In genomic region chr3:44055951-44056350, GRCh38 we compare ENCODE assay signal across 31 cellular contexts.
DNase-seq lines count a peak whose midpoint lies in the region; ATAC-seq, FAIRE-seq and TF ChIP-seq lines count a peak whose summit lies in the region.
"Had no signal": no experiment of that assay in that cellular context is flagged by ENCODE, and none has a peak within 500 bp of the region (broad histone marks: within the 10 kb centered on the region; RNA-seq: fewer than 3 reads in every experiment).

No MANE protein-coding gene starts in this region.

- H2BK15ac ChIP-seq in mesenchymal stem cell (ENCODE audit: low read depth, poor library complexity, severe bottlenecking) = no peak overlapping the region

- no peak for FAIRE-seq in pancreas (lab: Jason Lieb, UNC)
- FAIRE-seq: G401.6, HTR-8/SVneo, TTC549, urothelium cell line had no signal

- TF ChIP-seq CTCF in pancreas (IDR thresholded peaks at IDR 0.05) = no peak

- H3K4me3 ChIP-seq in mesenchymal stem cell (ENCODE audit: insufficient read depth in 1 of 2, low read depth in 1 of 2, low read length in 2 of 2) (no peak overlapping the region), pancreas (no peak overlapping the region)
- H3K4me3 ChIP-seq in effector memory CD4-positive, alpha-beta T cell (ENCODE audit: insufficient read depth, low read depth, low read length, poor library complexity, severe bottlenecking) = no peak overlapping the region
- H3K4me3 ChIP-seq: BLaER1, lung, mucosa of descending colon, testis had no signal

- H2AK5ac ChIP-seq in mesenchymal stem cell (ENCODE audit: low read length, severe bottlenecking) = no peak overlapping the region

- peak; percentile 18 for DNase-seq in AG08395 (ENCODE audit: low spot score)
- DNase-seq in H4 (ENCODE audit: low spot score) = peak; percentile 47
- no peak for DNase-seq in caudate nucleus (lab: John Stamatoyannopoulos, UW)
- peak; percentile 11 for DNase-seq in mesenchymal stem cell
- DNase-seq in pancreas = no peak
- no peak for DNase-seq in posterior vena cava (ENCODE audit: low spot score)
- DNase-seq in NCI-H1092 (lab: John Stamatoyannopoulos, UW) = no peak
- no peak for DNase-seq in effector memory CD4-positive, alpha-beta T cell
- DNase-seq: 8988T; activated CD4-positive, alpha-beta T cell treated with anti-CD3 and anti-CD28 coated beads, Interleukin-2, amount 50 U/mL, for 4 hours; activated naive CD4-positive, alpha-beta T cell treated with anti-CD3 and anti-CD28 coated beads for 36 hours; amygdala; central memory CD4-positive, alpha-beta T cell; DMS153; KG1; MM.1S; mucosa of descending colon; NCI-H1436; NCI-H2081 treated with DMSO at 0.1 percent for 48 hours; NCI-H345; NCI-H774; RPMI8226; stimulated activated naive CD4-positive, alpha-beta T cell treated with Interleukin-2 at 50 U/mL for 16 hours; testis had no signal

- H3K27ac ChIP-seq in caudate nucleus (ENCODE audit: low read depth, low read length) (peak overlapping the region; percentile 88), mesenchymal stem cell (ENCODE audit: low read length, poor library complexity, severe bottlenecking) (peak overlapping the region; percentile 43), pancreas (no peak overlapping the region)
- no peak overlapping the region for H3K27ac ChIP-seq in effector memory CD4-positive, alpha-beta T cell (ENCODE audit: insufficient read depth, low read length, poor library complexity, severe bottlenecking)
- H3K27ac ChIP-seq: BLaER1, testis had no signal

- no peak overlapping the region for H3K4me2 ChIP-seq in mesenchymal stem cell (ENCODE audit: low read length, poor library complexity, severe bottlenecking)
- H3K4me2 ChIP-seq: BLaER1 had no signal

- no peak overlapping the region for H4K91ac ChIP-seq in mesenchymal stem cell (ENCODE audit: low read length)

- ATAC-seq in pancreas = no peak
- ATAC-seq: mucosa of descending colon, sciatic nerve had no signal

- no peak overlapping the region for H3K9ac ChIP-seq in mesenchymal stem cell (ENCODE audit: low read length)
- H3K9ac ChIP-seq: BLaER1 had no signal

- peaks cover 2% of the 10 kb centered on the region for H3K79me1 ChIP-seq in mesenchymal stem cell (replicated peaks; ENCODE audit: low read length, poor library complexity, severe bottlenecking)

- no peak overlapping the region for H3K23ac ChIP-seq in mesenchymal stem cell (ENCODE audit: low read length in 2 of 2)

- no peaks in the 10 kb centered on the region for H3K9me3 ChIP-seq in mesenchymal stem cell (ENCODE audit: control insufficient read depth, low read length)
- no peaks in the 10 kb centered on the region for H3K9me3 ChIP-seq in pancreas
- H3K9me3 ChIP-seq in effector memory CD4-positive, alpha-beta T cell (ENCODE audit: control insufficient read depth, low read length) = no peaks in the 10 kb centered on the region
- H3K9me3 ChIP-seq: BLaER1, mucosa of descending colon, testis had no signal

- H3K4me1 ChIP-seq in mesenchymal stem cell (ENCODE audit: control insufficient read depth, insufficient read depth, low read depth, low read length) (peaks cover 20% of the 10 kb centered on the region), pancreas (no peaks in the 10 kb centered on the region)
- H3K4me1 ChIP-seq in effector memory CD4-positive, alpha-beta T cell (ENCODE audit: control insufficient read depth, insufficient read depth, low read length, poor library complexity, severe bottlenecking) = no peaks in the 10 kb centered on the region
- H3K4me1 ChIP-seq: BLaER1, testis had no signal

- H2BK12ac ChIP-seq in mesenchymal stem cell (ENCODE audit: low read length in 2 of 2) = no peak overlapping the region

- H2BK5ac ChIP-seq in mesenchymal stem cell (ENCODE audit: low read depth, low read length, poor library complexity, severe bottlenecking) = no peak overlapping the region

- no peak overlapping the region for H3K4ac ChIP-seq in mesenchymal stem cell (ENCODE audit: low read depth in 1 of 2, low read length in 2 of 2)

- no peak overlapping the region for H2AFZ ChIP-seq in mesenchymal stem cell (ENCODE audit: low read depth, low read length)

- H3K27me3 ChIP-seq in mesenchymal stem cell (ENCODE audit: control insufficient read depth in 1 of 2, insufficient read depth in 1 of 2, low read length in 2 of 2) (no peaks in the 10 kb centered on the region), pancreas (no peaks in the 10 kb centered on the region)
- H3K27me3 ChIP-seq in effector memory CD4-positive, alpha-beta T cell (replicated peaks; ENCODE audit: control insufficient read depth, insufficient read depth, low read length, poor library complexity, severe bottlenecking) = peaks cover 4% of the 10 kb centered on the region
- H3K27me3 ChIP-seq: BLaER1, testis had no signal

- 48% methylated on average over 3 of the region's 3 CpGs for WGBS in mesenchymal stem cell
- WGBS in pancreas, 2 donors = 80% methylated on average over 3 of the region's 3 CpGs

- intact Hi-C loops in pancreas (cut with DNase I) (no loop called here), posterior vena cava (cut with DNase I) (no loop called here)

- no peak overlapping the region for H3K14ac ChIP-seq in mesenchymal stem cell (ENCODE audit: low read length in 2 of 2)

- H2BK120ac ChIP-seq in mesenchymal stem cell (ENCODE audit: low read depth, low read length) = no peak overlapping the region

- peaks cover 13 to 23% of the 10 kb centered on the region in 2 experiments for H3K36me3 ChIP-seq in mesenchymal stem cell (ENCODE audit: control insufficient read depth in 1 of 2, insufficient read depth in 2 of 2, low read depth in 1 of 2, low read length in 2 of 2)
- H3K36me3 ChIP-seq in pancreas = no peaks in the 10 kb centered on the region
- no peaks in the 10 kb centered on the region for H3K36me3 ChIP-seq in effector memory CD4-positive, alpha-beta T cell (ENCODE audit: control insufficient read depth, insufficient read depth, low read length)
- H3K36me3 ChIP-seq: BLaER1 had no signal

- H3K18ac ChIP-seq in mesenchymal stem cell (ENCODE audit: low read depth in 1 of 2, low read length in 2 of 2) = no peak overlapping the region

- no peak overlapping the region for H4K8ac ChIP-seq in mesenchymal stem cell (ENCODE audit: low read length)

Comparison
In these comparisons a context has a peak if more than half of its experiments do, and no peak if none do; other contexts are left out.
1. DNase-seq: peak in AG08395 (single experiment), H4 (single experiment) and mesenchymal stem cell (single experiment); none in caudate nucleus (0 of 61), pancreas (0 of 6), posterior vena cava (single experiment), NCI-H1092 (single experiment) and effector memory CD4-positive, alpha-beta T cell (0 of 3).
2. H3K27ac ChIP-seq: peak in caudate nucleus (single experiment) and mesenchymal stem cell (single experiment); none in pancreas (0 of 4) and effector memory CD4-positive, alpha-beta T cell (single experiment).